Comparison of ENCODE assay signal across 9 cellular contexts in the genomic region with DNA sequence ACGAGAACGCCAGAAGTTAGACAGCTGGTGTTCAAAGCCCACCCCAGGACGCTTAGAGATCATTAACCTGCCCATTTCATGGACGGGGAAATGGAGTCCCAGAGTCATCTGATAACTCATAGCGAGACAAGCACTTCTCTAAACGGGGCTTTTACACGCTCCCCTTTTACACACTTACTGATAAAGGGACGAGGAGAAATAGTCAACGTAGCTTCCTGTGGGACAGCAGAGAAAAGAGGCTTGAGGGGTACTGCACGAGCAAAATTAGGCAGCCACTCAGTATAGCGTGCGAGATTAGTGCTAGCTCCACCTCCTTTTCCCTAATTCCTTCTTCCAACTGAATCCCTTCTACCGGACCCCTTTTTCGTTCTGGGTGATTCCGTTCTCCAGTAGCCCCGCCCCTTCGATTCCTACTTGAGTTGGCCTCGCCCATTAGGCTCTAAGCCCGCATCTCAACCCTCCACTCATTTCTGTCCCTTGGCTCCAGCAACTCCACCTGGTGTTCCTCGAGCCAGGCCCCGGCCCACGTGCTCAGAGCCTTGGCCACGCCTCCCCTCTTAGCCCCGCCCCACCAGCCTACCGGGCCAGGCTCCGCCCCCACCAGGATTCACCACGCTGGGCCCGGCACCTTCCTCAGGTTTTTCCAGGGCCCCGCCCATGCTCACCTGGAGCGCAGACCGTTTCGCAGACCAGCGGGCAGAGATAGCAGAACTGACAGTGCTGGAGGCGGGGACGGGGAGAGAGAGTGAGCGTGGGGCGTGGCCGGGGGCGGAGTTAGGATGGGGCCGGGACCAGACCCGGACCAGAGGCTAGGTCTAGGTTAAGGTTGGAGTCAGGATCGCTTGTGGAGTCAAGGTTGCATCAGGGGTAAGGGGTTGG. TPM values are rescaled to one million over a fixed set of nuclear protein-coding genes. Genes with fewer than 3 reads are reported as not detected.
DNase-seq lines count a peak whose midpoint lies in the region; ATAC-seq lines count a peak whose summit lies in the region.
"Had no signal": no experiment of that assay in that cellular context is flagged by ENCODE, and none has a peak within 500 bp of the region (broad histone marks: within the 10 kb centered on the region; RNA-seq: fewer than 3 reads in every experiment).

No MANE protein-coding gene starts in this region.

- H3K27ac ChIP-seq in temporal lobe (ENCODE audit: low read depth, low read length) = peak overlapping the region; percentile 83

- in situ Hi-C loops in KBM-7 (cut with MboI; ENCODE audit: low pct_unique_long_range_greater_than_20kb, low sequenced_read_pairs) = no loop called here

- DNase-seq in D341Med (ENCODE audit: low spot score) = peak; percentile 91
- peak; percentile 64 for DNase-seq in KBM-7
- peak; percentile 80 for DNase-seq in RPMI8226
- DNase-seq in cerebellar cortex (ENCODE audit: low spot score) = peak; percentile 96
- DNase-seq in left lobe of liver (ENCODE audit: low spot score) = peak; percentile 78

- ATAC-seq in left lobe of liver = peak; percentile 18
- no peak for ATAC-seq in HG02763 (IDR thresholded peaks at IDR 0.05; ENCODE audit: unreplicated experiment)
- ATAC-seq in HG03520 (IDR thresholded peaks at IDR 0.05; ENCODE audit: unreplicated experiment) = no peak

RNA-seq across cellular contexts. Expression of gene HRC, which starts 3.6 kb away (rescaled TPM):
- not detected for total RNA-seq in left lobe of liver
- total RNA-seq in temporal lobe = 0.25 TPM
- total RNA-seq: NCI-H460 had no signal

RNA-seq across cellular contexts. Expression of gene TRPM4, which starts 6.0 kb away (rescaled TPM):
- 15.0 TPM for total RNA-seq in left lobe of liver
- 4.2 TPM for total RNA-seq in temporal lobe

RNA-seq across cellular contexts. Expression of gene PPFIA3, which starts 32.2 kb away (rescaled TPM):
- total RNA-seq in left lobe of liver (2.3 TPM), temporal lobe (33.9 TPM)

RNA-seq across cellular contexts. Expression of gene C19orf73, which starts 32.6 kb away (rescaled TPM):
- 2.2 TPM for total RNA-seq in left lobe of liver
- 0.25 TPM for total RNA-seq in temporal lobe

RNA-seq across cellular contexts. Expression of gene LIN7B, which starts 37.4 kb away (rescaled TPM):
- total RNA-seq in left lobe of liver (5.5 TPM), temporal lobe (19.7 TPM)

Comparison
In these comparisons a context has a peak if more than half of its experiments do, and no peak if none do; other contexts are left out.
1. RNA of gene PPFIA3, which starts 32.2 kb away (total RNA-seq): 33.9 TPM in temporal lobe (single experiment); 2.3 TPM in left lobe of liver (single experiment); every median in the first group is over 10 times any median in the second.
2. Peak in every context shown above with its lines, with median percentiles within 50 percentile points of each other: DNase-seq.